In genomic region chr3:58012302-58012701, GRCh38 we compare ENCODE assay signal across 13 cellular contexts. TPM values are rescaled to one million over a fixed set of nuclear protein-coding genes. Genes with fewer than 3 reads are reported as not detected.
DNase-seq lines count a peak whose midpoint lies in the region; ATAC-seq and TF ChIP-seq lines count a peak whose summit lies in the region.
"Had no signal": no experiment of that assay in that cellular context is flagged by ENCODE, and none has a peak within 500 bp of the region (broad histone marks: within the 10 kb centered on the region; RNA-seq: fewer than 3 reads in every experiment).

No MANE protein-coding gene starts in this region.

- peak overlapping the region in 7 of 11 experiments; percentile 4 to 99 (median 87); a peak in 11 of 22 replicates for H3K4me2 ChIP-seq in BLaER1 treated with 17β-estradiol and CSF1 and Interleukin-3, amounts not matched to agents 10 nM and 100 nM
- H3K4me2 ChIP-seq in mammary epithelial cell (ENCODE audit: insufficient read depth, low read depth, low read length) = peak overlapping the region; percentile 72

- H3K4me1 ChIP-seq in BLaER1 treated with 17β-estradiol and CSF1 and Interleukin-3, amounts not matched to agents 10 nM and 100 nM = peaks cover 25 to 50% (median 45%) of the 10 kb centered on the region in 10 experiments
- peaks cover 42% of the 10 kb centered on the region for H3K4me1 ChIP-seq in mammary epithelial cell (ENCODE audit: insufficient read depth, low read length)

- peaks cover 0 to 2% (median 0%) of the 10 kb centered on the region in 11 experiments; a peak in 1 of 22 replicates for H3K36me3 ChIP-seq in BLaER1 treated with 17β-estradiol and CSF1 and Interleukin-3, amounts not matched to agents 10 nM and 100 nM
- peaks cover 13% of the 10 kb centered on the region for H3K36me3 ChIP-seq in mammary epithelial cell (ENCODE audit: insufficient read depth, low read length)
- no peaks in the 10 kb centered on the region for H3K36me3 ChIP-seq in WERI-Rb-1
- H3K36me3 ChIP-seq: adrenal gland had no signal

- peaks cover 0 to 87% (median 72%) of the 10 kb centered on the region in 11 experiments; a peak in 17 of 22 replicates for H4K20me1 ChIP-seq in BLaER1 treated with 17β-estradiol and CSF1 and Interleukin-3, amounts not matched to agents 10 nM and 100 nM
- peaks cover 39% of the 10 kb centered on the region for H4K20me1 ChIP-seq in mammary epithelial cell (ENCODE audit: insufficient read depth, low read length)

- 100% methylated on average over 1 of the region's 1 CpG for WGBS in mammary epithelial cell (ENCODE audit: low coverage, missing lambda C conversion rate)

- intact Hi-C loops in mammary epithelial cell (cut with micrococcal nuclease) = no loop called here

- no peaks in the 10 kb centered on the region for H3K27me3 ChIP-seq in BLaER1 treated with 17β-estradiol and CSF1 and Interleukin-3, amounts not matched to agents 10 nM and 100 nM
- H3K27me3 ChIP-seq in mammary epithelial cell (ENCODE audit: insufficient read depth, low read length) (no peaks in the 10 kb centered on the region), WERI-Rb-1 (ENCODE audit: insufficient read depth, low read depth, severe bottlenecking) (no peaks in the 10 kb centered on the region)
- H3K27me3 ChIP-seq: adrenal gland had no signal

- ATAC-seq in HG02610 (IDR thresholded peaks at IDR 0.05; ENCODE audit: unreplicated experiment) = peak; percentile 34
- no peak for ATAC-seq in natural killer cell treated with Interleukin-12 subunit alpha and Interleukin-12 subunit beta and Interleukin-15 and Interleukin-18, amount 100 ng/mL, for 72 hours
- no peak for ATAC-seq in HG02970 (IDR thresholded peaks at IDR 0.05; ENCODE audit: low FRiP score, unreplicated experiment)
- ATAC-seq in HG02678 (IDR thresholded peaks at IDR 0.05; ENCODE audit: unreplicated experiment) = no peak

- no peak overlapping the region for H3K27ac ChIP-seq in BLaER1 treated with 17β-estradiol and CSF1 and Interleukin-3, amounts not matched to agents 10 nM and 100 nM
- H3K27ac ChIP-seq in mammary epithelial cell (ENCODE audit: insufficient read depth, low read depth, low read length) (no peak overlapping the region), WERI-Rb-1 (no peak overlapping the region)

- no peaks in the 10 kb centered on the region for H3K36me3 Mint-ChIP-seq in nephron progenitor cell (ENCODE audit: low read depth)
- H3K36me3 Mint-ChIP-seq in natural killer cell treated with Interleukin-12 subunit alpha and Interleukin-12 subunit beta and Interleukin-15 and Interleukin-18, amount 100 ng/mL, for 72 hours = no peaks in the 10 kb centered on the region

- DNase-seq in mammary epithelial cell = no peak
- DNase-seq in nephron progenitor cell = no peak
- no peak for DNase-seq in WERI-Rb-1
- no peak for DNase-seq in natural killer cell treated with Interleukin-12 subunit alpha and Interleukin-12 subunit beta and Interleukin-15 and Interleukin-18, amount 100 ng/mL, for 72 hours (ENCODE audit: low spot score)
- DNase-seq: activated T-cell treated with anti-CD3 and anti-CD28 coated beads for 4 hours, adrenal gland, NCI-H1105, NCI-H446 had no signal

- peak overlapping the region; percentile 6 for H3K4me3 Mint-ChIP-seq in nephron progenitor cell
- no peak overlapping the region for H3K4me3 Mint-ChIP-seq in natural killer cell treated with Interleukin-12 subunit alpha and Interleukin-12 subunit beta and Interleukin-15 and Interleukin-18, amount 100 ng/mL, for 72 hours

- H3K9me3 Mint-ChIP-seq in nephron progenitor cell = no peaks in the 10 kb centered on the region
- H3K9me3 Mint-ChIP-seq in natural killer cell treated with Interleukin-12 subunit alpha and Interleukin-12 subunit beta and Interleukin-15 and Interleukin-18, amount 100 ng/mL, for 72 hours = no peaks in the 10 kb centered on the region

- peaks cover 78% of the 10 kb centered on the region for H3K4me1 Mint-ChIP-seq in nephron progenitor cell
- peaks cover 15 to 24% of the 10 kb centered on the region in 2 donors for H3K4me1 Mint-ChIP-seq in natural killer cell treated with Interleukin-12 subunit alpha and Interleukin-12 subunit beta and Interleukin-15 and Interleukin-18, amount 100 ng/mL, for 72 hours (ENCODE audit: low read depth in 2 of 2)

- H3K9me3 ChIP-seq in BLaER1 treated with 17β-estradiol and CSF1 and Interleukin-3, amounts not matched to agents 10 nM and 100 nM (replicated peaks in 1 of 11) = no peaks in the 10 kb centered on the region
- no peaks in the 10 kb centered on the region for H3K9me3 ChIP-seq in mammary epithelial cell (replicated peaks; ENCODE audit: insufficient read depth, low read length)
- H3K9me3 ChIP-seq in WERI-Rb-1 (ENCODE audit: severe bottlenecking) = no peaks in the 10 kb centered on the region
- H3K9me3 ChIP-seq: adrenal gland had no signal

- H3K27ac Mint-ChIP-seq in nephron progenitor cell = peak overlapping the region; percentile 80
- no peak overlapping the region for H3K27ac Mint-ChIP-seq in natural killer cell treated with Interleukin-12 subunit alpha and Interleukin-12 subunit beta and Interleukin-15 and Interleukin-18, amount 100 ng/mL, for 72 hours

- H3K27me3 Mint-ChIP-seq in nephron progenitor cell (ENCODE audit: low read depth, poor library complexity) = no peaks in the 10 kb centered on the region
- no peaks in the 10 kb centered on the region for H3K27me3 Mint-ChIP-seq in natural killer cell treated with Interleukin-12 subunit alpha and Interleukin-12 subunit beta and Interleukin-15 and Interleukin-18, amount 100 ng/mL, for 72 hours

- peaks cover 98% of the 10 kb centered on the region for H3K79me2 ChIP-seq in mammary epithelial cell (ENCODE audit: insufficient read depth, low read length)

- no TSS peak for BruUV-seq in mammary epithelial cell (replicated peaks; lab: Mats Ljungman, UMichigan)

- CTCF ChIA-PET in mammary epithelial cell (lab: Charles Lee; ENCODE audit: low non-redundant PET) = interaction anchor here (0.6 kb wide), 1 partner anchor 53 kb away, joined by 3 read pairs; no protein-coding TSS in a partner anchor

- H3K9ac ChIP-seq in BLaER1 treated with 17β-estradiol and CSF1 and Interleukin-3, amounts not matched to agents 10 nM and 100 nM = no peak overlapping the region
- H3K9ac ChIP-seq in mammary epithelial cell (ENCODE audit: insufficient read depth, low read length) = no peak overlapping the region

- TF ChIP-seq CTCF in mammary epithelial cell (conservative IDR thresholded peaks at IDR 0.05 in 1 of 2, IDR thresholded peaks at IDR 0.05 in 1 of 2; ENCODE audit: extremely low read depth in 1 of 2, insufficient read depth in 1 of 2, low read depth in 1 of 2, low read length in 2 of 2) (no peak), nephron progenitor cell (IDR thresholded peaks at IDR 0.05) (no peak), WERI-Rb-1 (IDR thresholded peaks at IDR 0.05; ENCODE audit: low read depth, low read length) (no peak)

- dilution Hi-C loops in mammary epithelial cell (cut with HindIII; ENCODE audit: low sequenced_read_pairs) = no loop called here

- H3K4me3 ChIP-seq in BLaER1 treated with 17β-estradiol and CSF1 and Interleukin-3, amounts not matched to agents 10 nM and 100 nM = no peak overlapping the region
- H3K4me3 ChIP-seq in mammary epithelial cell (replicated peaks in 1 of 3; ENCODE audit: insufficient read depth in 1 of 3, low read depth in 2 of 3, low read length in 3 of 3) (peak overlapping the region; percentile 18 to 29 (median 20)), WERI-Rb-1 (ENCODE audit: low read depth, low read length) (no peak overlapping the region)
- H3K4me3 ChIP-seq: adrenal gland, lung had no signal

- H2AFZ ChIP-seq in mammary epithelial cell (ENCODE audit: low read depth, low read length) = no peak overlapping the region

- in situ Hi-C loops in mammary epithelial cell (cut with MboI; ENCODE audit: low sequenced_read_pairs in 2 of 2) = no loop called here

RNA-seq across cellular contexts. Expression of gene FLNB, which starts 4.1 kb away (rescaled TPM):
- total RNA-seq in mammary epithelial cell = 1,000 to 10,000 TPM in 1 of 2 donors, 100 to 1,000 TPM in 1; 930 to 1,038 TPM
- polyA plus RNA-seq in mammary epithelial cell = 415 TPM
- 1,694 TPM for polyA minus RNA-seq in mammary epithelial cell
- total RNA-seq in natural killer cell treated with Interleukin-12 subunit alpha and Interleukin-12 subunit beta and Interleukin-15 and Interleukin-18, amount 100 ng/mL, for 72 hours = 10 to 100 TPM in 1 of 2 donors, 1 to 10 TPM in 1; 5.9 to 15.4 TPM

Comparison
In these comparisons a context has a peak if more than half of its experiments do, and no peak if none do; other contexts are left out.
1. H3K4me3 ChIP-seq: peak in mammary epithelial cell (3 of 3); none in BLaER1 treated with 17β-estradiol and CSF1 and Interleukin-3, amounts not matched to agents 10 nM and 100 nM (0 of 10) and WERI-Rb-1 (single experiment).
2. RNA of gene FLNB, which starts 4.1 kb away (total RNA-seq): 930 to 1,038 TPM in mammary epithelial cell; 5.9 to 15.4 TPM in natural killer cell treated with Interleukin-12 subunit alpha and Interleukin-12 subunit beta and Interleukin-15 and Interleukin-18, amount 100 ng/mL, for 72 hours; every median in the first group is over 10 times any median in the second.